Comparison of ENCODE assay signal across 12 cellular contexts in genomic region chr10:128186959-128187787, GRCh38.
DNase-seq lines count a peak whose midpoint lies in the region; ATAC-seq, FAIRE-seq and TF ChIP-seq lines count a peak whose summit lies in the region.
"Had no signal": no experiment of that assay in that cellular context is flagged by ENCODE, and none has a peak within 500 bp of the region (broad histone marks: within the 10 kb centered on the region; RNA-seq: fewer than 3 reads in every experiment).

No MANE protein-coding gene starts in this region.

- H4K20me1 ChIP-seq in OCI-LY3 (ENCODE audit: insufficient read depth, low read length), result no peaks in the 10 kb centered on the region

- peaks cover 65% of the 10 kb centered on the region for H3K4me1 Mint-ChIP-seq in activated T-helper 1 cell treated with anti-CD3 and anti-CD28 coated beads, Interleukin-12 subunit alpha, Interleukin-12 subunit beta, Interleukin-2, Interleukin-4 antibody, amounts not matched to agents 30 ng/mL and 10 ng/mL and 1 ng/mL, durations not matched to agents 14 hours and 24 hours and 36 hours (ENCODE audit: low read depth)

- intact Hi-C loops in activated T-helper 1 cell treated with anti-CD3 and anti-CD28 coated beads, Interleukin-12 subunit alpha, Interleukin-12 subunit beta, Interleukin-2, Interleukin-4 antibody, amounts not matched to agents 30 ng/mL and 10 ng/mL and 1 ng/mL, durations not matched to agents 14 hours and 24 hours and 36 hours (cut with micrococcal nuclease), result no loop called here

- H3K9me3 Mint-ChIP-seq in activated T-helper 1 cell treated with anti-CD3 and anti-CD28 coated beads, Interleukin-12 subunit alpha, Interleukin-12 subunit beta, Interleukin-2, Interleukin-4 antibody, amounts not matched to agents 30 ng/mL and 10 ng/mL and 1 ng/mL, durations not matched to agents 14 hours and 24 hours and 36 hours, result peaks cover 13% of the 10 kb centered on the region

- peak; percentile 25 for DNase-seq in activated T-helper 1 cell treated with anti-CD3 and anti-CD28 coated beads, Interleukin-12 subunit alpha, Interleukin-12 subunit beta, Interleukin-2, Interleukin-4 antibody, amounts not matched to agents 30 ng/mL and 10 ng/mL and 1 ng/mL, durations not matched to agents 14 hours and 24 hours and 36 hours (ENCODE audit: low spot score)
- no peak for DNase-seq in urothelium cell line (ENCODE audit: low spot score)
- DNase-seq in retina, result no peak
- DNase-seq: brain microvascular endothelial cell, NCI-H1092 treated with DMSO at 0.1 percent for 48 hours, NCI-H69, SIG-M5 had no signal

- H3K9me3 ChIP-seq in OCI-LY3 (ENCODE audit: insufficient read depth, low read length), result no peaks in the 10 kb centered on the region
- peaks cover 5% of the 10 kb centered on the region for H3K9me3 ChIP-seq in mononuclear cell (ENCODE audit: low read depth, low read length)

- H3K36me3 ChIP-seq in ACC112 (ENCODE audit: insufficient read depth, low read length), result no peaks in the 10 kb centered on the region
- H3K36me3 ChIP-seq in OCI-LY3 (replicated peaks; ENCODE audit: low read depth, low read length), result no peaks in the 10 kb centered on the region
- H3K36me3 ChIP-seq: brain microvascular endothelial cell had no signal

- H3K4me2 ChIP-seq in OCI-LY3 (ENCODE audit: low read length), result peak overlapping the region; percentile 49

- peaks cover 5% of the 10 kb centered on the region for H3K27me3 Mint-ChIP-seq in activated T-helper 1 cell treated with anti-CD3 and anti-CD28 coated beads, Interleukin-12 subunit alpha, Interleukin-12 subunit beta, Interleukin-2, Interleukin-4 antibody, amounts not matched to agents 30 ng/mL and 10 ng/mL and 1 ng/mL, durations not matched to agents 14 hours and 24 hours and 36 hours (ENCODE audit: insufficient read depth)

- H3K79me2 ChIP-seq in ACC112 (ENCODE audit: control insufficient read depth, insufficient read depth, low read length, unreplicated experiment) (no peaks in the 10 kb centered on the region), OCI-LY3 (ENCODE audit: low read length) (no peaks in the 10 kb centered on the region)

- no peak for TF ChIP-seq CTCF in OCI-LY3 (IDR thresholded peaks at IDR 0.05; ENCODE audit: low read depth, low read length)

- H3K27ac ChIP-seq in ACC112 (ENCODE audit: low read depth, low read length) (no peak overlapping the region), OCI-LY3 (ENCODE audit: low read length) (no peak overlapping the region)
- H3K27ac ChIP-seq: brain microvascular endothelial cell had no signal

- peaks cover 45% of the 10 kb centered on the region for H3K27me3 ChIP-seq in ACC112 (ENCODE audit: insufficient read depth, low read length)
- no peaks in the 10 kb centered on the region for H3K27me3 ChIP-seq in OCI-LY3 (ENCODE audit: low read depth, low read length)
- H3K27me3 ChIP-seq in mononuclear cell (ENCODE audit: insufficient read depth, low read length), result no peaks in the 10 kb centered on the region
- H3K27me3 ChIP-seq: brain microvascular endothelial cell had no signal

- peaks cover 16% of the 10 kb centered on the region for H3K36me3 Mint-ChIP-seq in activated T-helper 1 cell treated with anti-CD3 and anti-CD28 coated beads, Interleukin-12 subunit alpha, Interleukin-12 subunit beta, Interleukin-2, Interleukin-4 antibody, amounts not matched to agents 30 ng/mL and 10 ng/mL and 1 ng/mL, durations not matched to agents 14 hours and 24 hours and 36 hours (ENCODE audit: low read depth)

- FAIRE-seq in urothelium cell line (lab: Jason Lieb, UNC), result no peak

- H2AFZ ChIP-seq in ACC112 (ENCODE audit: low read length, unreplicated experiment), result no peak overlapping the region
- 0 out of 2 replicates have a peak overlapping the region, but pooled peaks have one; percentile 15 for H2AFZ ChIP-seq in OCI-LY3 (ENCODE audit: low read depth, low read length)

- no peak overlapping the region for H3K9ac ChIP-seq in OCI-LY3 (ENCODE audit: low read length)

- H3K4me3 Mint-ChIP-seq in activated T-helper 1 cell treated with anti-CD3 and anti-CD28 coated beads, Interleukin-12 subunit alpha, Interleukin-12 subunit beta, Interleukin-2, Interleukin-4 antibody, amounts not matched to agents 30 ng/mL and 10 ng/mL and 1 ng/mL, durations not matched to agents 14 hours and 24 hours and 36 hours, result peak overlapping the region; percentile 79

- peak overlapping the region; percentile 36 for H3K4me3 ChIP-seq in ACC112 (ENCODE audit: low read depth, low read length)
- peak overlapping the region; percentile 26; the same call in 1 of the 2 replicates for H3K4me3 ChIP-seq in OCI-LY3 (ENCODE audit: low read length)
- H3K4me3 ChIP-seq in mononuclear cell (ENCODE audit: low read length), result peak overlapping the region; percentile 3

- no peak for ATAC-seq in GM19455 (IDR thresholded peaks at IDR 0.05; ENCODE audit: unreplicated experiment)
- ATAC-seq in GM18873 (IDR thresholded peaks at IDR 0.05; ENCODE audit: low FRiP score, unreplicated experiment), result no peak

- no peaks in the 10 kb centered on the region for H3K4me1 ChIP-seq in ACC112 (ENCODE audit: control insufficient read depth, insufficient read depth, low read length, unreplicated experiment)
- no peaks in the 10 kb centered on the region for H3K4me1 ChIP-seq in OCI-LY3 (ENCODE audit: low read length)
- peaks cover 8% of the 10 kb centered on the region for H3K4me1 ChIP-seq in mononuclear cell (ENCODE audit: insufficient read depth, low read length)

- H3K27ac Mint-ChIP-seq in activated T-helper 1 cell treated with anti-CD3 and anti-CD28 coated beads, Interleukin-12 subunit alpha, Interleukin-12 subunit beta, Interleukin-2, Interleukin-4 antibody, amounts not matched to agents 30 ng/mL and 10 ng/mL and 1 ng/mL, durations not matched to agents 14 hours and 24 hours and 36 hours, result peak overlapping the region; percentile 69
